1 cellular context compared by ENCODE assay signal in genomic region chr16:82152641-82153094, GRCh38.
TF ChIP-seq lines count a peak whose summit lies in the region.

No MANE protein-coding gene starts in this region.

TF ChIP-seq in HepG2, 621 proteins besides CTCF, POLR2A, EP300 and RAD21:
- TF ChIP-seq ZKSCAN5 (CRISPR knock-in tag; IDR thresholded peaks at IDR 0.05) (no peak), FOSL2 (CRISPR knock-in tag; IDR thresholded peaks at IDR 0.05) (peak; percentile 71), KDM5B (CRISPR knock-in tag; IDR thresholded peaks at IDR 0.05; ENCODE audit: borderline replicate concordance) (no peak), NFE2 (CRISPR knock-in tag; IDR thresholded peaks at IDR 0.05) (peak; percentile 10; the same call in 1 of the 2 replicates), TFE3 (CRISPR knock-in tag; IDR thresholded peaks at IDR 0.05) (0 out of 2 replicates have a peak, but pooled peaks have one; percentile 28), HDAC1 (CRISPR knock-in tag; IDR thresholded peaks at IDR 0.05) (no peak), JUN (CRISPR knock-in tag; IDR thresholded peaks at IDR 0.05) (no peak), ZNF207 (IDR thresholded peaks at IDR 0.05; ENCODE audit: borderline replicate concordance) (no peak), PHF20 (CRISPR knock-in tag; IDR thresholded peaks at IDR 0.05) (no peak), ZNF644 (CRISPR knock-in tag; IDR thresholded peaks at IDR 0.05; ENCODE audit: low read depth) (0 out of 2 replicates have a peak, but pooled peaks have one; percentile 40), ZNF891 (CRISPR knock-in tag; IDR thresholded peaks at IDR 0.05) (no peak)
